In the genomic region with DNA sequence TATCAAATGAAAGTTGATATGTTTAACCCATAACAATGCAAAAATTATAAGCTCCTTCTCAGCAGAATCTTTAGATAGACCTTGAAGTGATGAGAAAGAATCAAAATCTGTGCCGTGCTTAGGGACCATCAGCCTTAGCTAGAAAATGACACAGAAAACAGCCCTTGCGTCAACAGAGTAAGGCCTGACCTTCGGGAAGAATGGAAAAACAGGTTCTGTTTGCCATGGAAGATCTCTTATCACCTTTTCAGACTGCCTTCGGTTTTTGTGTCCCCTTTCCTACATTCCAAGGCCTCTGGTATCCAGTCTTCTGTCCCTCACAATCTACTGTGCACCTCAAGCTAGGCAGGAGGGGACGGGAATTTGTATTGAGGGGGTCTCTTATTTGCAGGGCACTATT, we compare ENCODE assay signal across 1 cellular context.
TF ChIP-seq lines count a peak whose summit lies in the region.

No MANE protein-coding gene starts in this region.

TF ChIP-seq in HepG2, 621 proteins besides CTCF, POLR2A, EP300 and RAD21 (continued from another document and continues in another):
- TF ChIP-seq ZBTB39 (CRISPR knock-in tag; IDR thresholded peaks at IDR 0.05): no peak
- peak; percentile 66; the same call in 1 of the 2 replicates for TF ChIP-seq IRF2 (CRISPR knock-in tag; IDR thresholded peaks at IDR 0.05)
- no peak for TF ChIP-seq ZNF713 (CRISPR knock-in tag; IDR thresholded peaks at IDR 0.05)
- TF ChIP-seq FOXA3 (CRISPR knock-in tag; IDR thresholded peaks at IDR 0.05): peak; percentile 73
- no peak for TF ChIP-seq KLF9 (CRISPR knock-in tag; IDR thresholded peaks at IDR 0.05; ENCODE audit: low read depth)
- no peak for TF ChIP-seq ZNF251 (CRISPR knock-in tag; IDR thresholded peaks at IDR 0.05)
- TF ChIP-seq RFXAP (CRISPR knock-in tag; IDR thresholded peaks at IDR 0.05; ENCODE audit: borderline replicate concordance): no peak
- peak; percentile 76 for TF ChIP-seq GATAD2A (CRISPR knock-in tag; IDR thresholded peaks at IDR 0.05)
- no peak for TF ChIP-seq CCAR2 (optimal IDR thresholded peaks at IDR 0.05; ENCODE audit: low read depth, low read length)
- no peak for TF ChIP-seq SP140L (CRISPR knock-in tag; IDR thresholded peaks at IDR 0.05; ENCODE audit: borderline replicate concordance)
- no peak for TF ChIP-seq ZNF274 (CRISPR knock-in tag; IDR thresholded peaks at IDR 0.05)
- TF ChIP-seq, protein P1, sequence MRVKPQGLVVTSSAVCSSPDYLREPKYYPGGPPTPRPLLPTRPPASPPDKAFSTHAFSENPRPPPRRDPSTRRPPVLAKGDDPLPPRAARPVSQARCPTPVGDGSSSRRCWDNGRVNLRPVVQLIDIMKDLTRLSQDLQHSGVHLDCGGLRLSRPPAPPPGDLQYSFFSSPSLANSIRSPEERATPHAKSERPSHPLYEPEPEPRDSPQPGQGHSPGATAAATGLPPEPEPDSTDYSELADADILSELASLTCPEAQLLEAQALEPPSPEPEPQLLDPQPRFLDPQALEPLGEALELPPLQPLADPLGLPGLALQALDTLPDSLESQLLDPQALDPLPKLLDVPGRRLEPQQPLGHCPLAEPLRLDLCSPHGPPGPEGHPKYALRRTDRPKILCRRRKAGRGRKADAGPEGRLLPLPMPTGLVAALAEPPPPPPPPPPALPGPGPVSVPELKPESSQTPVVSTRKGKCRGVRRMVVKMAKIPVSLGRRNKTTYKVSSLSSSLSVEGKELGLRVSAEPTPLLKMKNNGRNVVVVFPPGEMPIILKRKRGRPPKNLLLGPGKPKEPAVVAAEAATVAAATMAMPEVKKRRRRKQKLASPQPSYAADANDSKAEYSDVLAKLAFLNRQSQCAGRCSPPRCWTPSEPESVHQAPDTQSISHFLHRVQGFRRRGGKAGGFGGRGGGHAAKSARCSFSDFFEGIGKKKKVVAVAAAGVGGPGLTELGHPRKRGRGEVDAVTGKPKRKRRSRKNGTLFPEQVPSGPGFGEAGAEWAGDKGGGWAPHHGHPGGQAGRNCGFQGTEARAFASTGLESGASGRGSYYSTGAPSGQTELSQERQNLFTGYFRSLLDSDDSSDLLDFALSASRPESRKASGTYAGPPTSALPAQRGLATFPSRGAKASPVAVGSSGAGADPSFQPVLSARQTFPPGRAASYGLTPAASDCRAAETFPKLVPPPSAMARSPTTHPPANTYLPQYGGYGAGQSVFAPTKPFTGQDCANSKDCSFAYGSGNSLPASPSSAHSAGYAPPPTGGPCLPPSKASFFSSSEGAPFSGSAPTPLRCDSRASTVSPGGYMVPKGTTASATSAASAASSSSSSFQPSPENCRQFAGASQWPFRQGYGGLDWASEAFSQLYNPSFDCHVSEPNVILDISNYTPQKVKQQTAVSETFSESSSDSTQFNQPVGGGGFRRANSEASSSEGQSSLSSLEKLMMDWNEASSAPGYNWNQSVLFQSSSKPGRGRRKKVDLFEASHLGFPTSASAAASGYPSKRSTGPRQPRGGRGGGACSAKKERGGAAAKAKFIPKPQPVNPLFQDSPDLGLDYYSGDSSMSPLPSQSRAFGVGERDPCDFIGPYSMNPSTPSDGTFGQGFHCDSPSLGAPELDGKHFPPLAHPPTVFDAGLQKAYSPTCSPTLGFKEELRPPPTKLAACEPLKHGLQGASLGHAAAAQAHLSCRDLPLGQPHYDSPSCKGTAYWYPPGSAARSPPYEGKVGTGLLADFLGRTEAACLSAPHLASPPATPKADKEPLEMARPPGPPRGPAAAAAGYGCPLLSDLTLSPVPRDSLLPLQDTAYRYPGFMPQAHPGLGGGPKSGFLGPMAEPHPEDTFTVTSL (CRISPR knock-in tag; IDR thresholded peaks at IDR 0.05; ENCODE audit: borderline replicate concordance): peak; percentile 85; the same call in 1 of the 2 replicates
- no peak for TF ChIP-seq ZNF781 (CRISPR knock-in tag; IDR thresholded peaks at IDR 0.05; ENCODE audit: borderline replicate concordance, not compliant biosample characterization)
- TF ChIP-seq GATA4 (IDR thresholded peaks at IDR 0.05; ENCODE audit: borderline replicate concordance, low read depth): peak; percentile 71; the same call in 1 of the 2 replicates
- TF ChIP-seq NR2F6 (IDR thresholded peaks at IDR 0.05): no peak
- TF ChIP-seq NR2F6 (CRISPR knock-in tag; IDR thresholded peaks at IDR 0.05): 0 out of 2 replicates have a peak, but pooled peaks have one; percentile 24
- no peak for TF ChIP-seq ZNF253 (CRISPR knock-in tag; IDR thresholded peaks at IDR 0.05; ENCODE audit: borderline replicate concordance)
- TF ChIP-seq ZNF317 (CRISPR knock-in tag; IDR thresholded peaks at IDR 0.05): peak; percentile 72
- TF ChIP-seq DPF2 (CRISPR knock-in tag; IDR thresholded peaks at IDR 0.05; ENCODE audit: borderline replicate concordance, low read depth): no peak
- no peak for TF ChIP-seq ZNF34 (CRISPR knock-in tag; IDR thresholded peaks at IDR 0.05; ENCODE audit: borderline replicate concordance)
- no peak for TF ChIP-seq SKIL (CRISPR knock-in tag; IDR thresholded peaks at IDR 0.05; ENCODE audit: borderline replicate concordance)
- no peak for TF ChIP-seq ZNF678 (CRISPR knock-in tag; IDR thresholded peaks at IDR 0.05)
- TF ChIP-seq, protein P2, sequence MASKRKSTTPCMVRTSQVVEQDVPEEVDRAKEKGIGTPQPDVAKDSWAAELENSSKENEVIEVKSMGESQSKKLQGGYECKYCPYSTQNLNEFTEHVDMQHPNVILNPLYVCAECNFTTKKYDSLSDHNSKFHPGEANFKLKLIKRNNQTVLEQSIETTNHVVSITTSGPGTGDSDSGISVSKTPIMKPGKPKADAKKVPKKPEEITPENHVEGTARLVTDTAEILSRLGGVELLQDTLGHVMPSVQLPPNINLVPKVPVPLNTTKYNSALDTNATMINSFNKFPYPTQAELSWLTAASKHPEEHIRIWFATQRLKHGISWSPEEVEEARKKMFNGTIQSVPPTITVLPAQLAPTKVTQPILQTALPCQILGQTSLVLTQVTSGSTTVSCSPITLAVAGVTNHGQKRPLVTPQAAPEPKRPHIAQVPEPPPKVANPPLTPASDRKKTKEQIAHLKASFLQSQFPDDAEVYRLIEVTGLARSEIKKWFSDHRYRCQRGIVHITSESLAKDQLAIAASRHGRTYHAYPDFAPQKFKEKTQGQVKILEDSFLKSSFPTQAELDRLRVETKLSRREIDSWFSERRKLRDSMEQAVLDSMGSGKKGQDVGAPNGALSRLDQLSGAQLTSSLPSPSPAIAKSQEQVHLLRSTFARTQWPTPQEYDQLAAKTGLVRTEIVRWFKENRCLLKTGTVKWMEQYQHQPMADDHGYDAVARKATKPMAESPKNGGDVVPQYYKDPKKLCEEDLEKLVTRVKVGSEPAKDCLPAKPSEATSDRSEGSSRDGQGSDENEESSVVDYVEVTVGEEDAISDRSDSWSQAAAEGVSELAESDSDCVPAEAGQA (IDR thresholded peaks at IDR 0.05; ENCODE audit: low read depth): no peak
- TF ChIP-seq, protein P2 (CRISPR knock-in tag; IDR thresholded peaks at IDR 0.05; ENCODE audit: borderline replicate concordance): no peak
- TF ChIP-seq, protein P3, sequence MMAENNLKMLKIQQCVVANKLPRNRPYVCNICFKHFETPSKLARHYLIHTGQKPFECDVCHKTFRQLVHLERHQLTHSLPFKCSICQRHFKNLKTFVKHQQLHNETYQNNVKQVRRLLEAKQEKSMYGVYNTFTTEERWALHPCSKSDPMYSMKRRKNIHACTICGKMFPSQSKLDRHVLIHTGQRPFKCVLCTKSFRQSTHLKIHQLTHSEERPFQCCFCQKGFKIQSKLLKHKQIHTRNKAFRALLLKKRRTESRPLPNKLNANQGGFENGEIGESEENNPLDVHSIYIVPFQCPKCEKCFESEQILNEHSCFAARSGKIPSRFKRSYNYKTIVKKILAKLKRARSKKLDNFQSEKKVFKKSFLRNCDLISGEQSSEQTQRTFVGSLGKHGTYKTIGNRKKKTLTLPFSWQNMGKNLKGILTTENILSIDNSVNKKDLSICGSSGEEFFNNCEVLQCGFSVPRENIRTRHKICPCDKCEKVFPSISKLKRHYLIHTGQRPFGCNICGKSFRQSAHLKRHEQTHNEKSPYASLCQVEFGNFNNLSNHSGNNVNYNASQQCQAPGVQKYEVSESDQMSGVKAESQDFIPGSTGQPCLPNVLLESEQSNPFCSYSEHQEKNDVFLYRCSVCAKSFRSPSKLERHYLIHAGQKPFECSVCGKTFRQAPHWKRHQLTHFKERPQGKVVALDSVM (CRISPR knock-in tag; IDR thresholded peaks at IDR 0.05): no peak
- no peak for TF ChIP-seq HMGXB4 (CRISPR knock-in tag; IDR thresholded peaks at IDR 0.05; ENCODE audit: borderline replicate concordance in 1 of 2, low read depth in 1 of 2)
- TF ChIP-seq ZNF557 (CRISPR knock-in tag; IDR thresholded peaks at IDR 0.05): no peak
- TF ChIP-seq, protein P4, sequence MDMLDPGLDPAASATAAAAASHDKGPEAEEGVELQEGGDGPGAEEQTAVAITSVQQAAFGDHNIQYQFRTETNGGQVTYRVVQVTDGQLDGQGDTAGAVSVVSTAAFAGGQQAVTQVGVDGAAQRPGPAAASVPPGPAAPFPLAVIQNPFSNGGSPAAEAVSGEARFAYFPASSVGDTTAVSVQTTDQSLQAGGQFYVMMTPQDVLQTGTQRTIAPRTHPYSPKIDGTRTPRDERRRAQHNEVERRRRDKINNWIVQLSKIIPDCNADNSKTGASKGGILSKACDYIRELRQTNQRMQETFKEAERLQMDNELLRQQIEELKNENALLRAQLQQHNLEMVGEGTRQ (IDR thresholded peaks at IDR 0.05; ENCODE audit: low read depth, low read length): no peak
- TF ChIP-seq, protein P4 (CRISPR knock-in tag; IDR thresholded peaks at IDR 0.05; ENCODE audit: borderline replicate concordance): no peak
- no peak for TF ChIP-seq ZNF138 (CRISPR knock-in tag; IDR thresholded peaks at IDR 0.05; ENCODE audit: low read depth)
